In genomic region chr9:18906656-18907395, GRCh38 we compare ENCODE assay signal across 17 cellular contexts.
A peak's percentile ranks its signal among the peaks of the same experiment; 100 is the strongest.
DNase-seq lines count a peak whose midpoint lies in the region; ATAC-seq and TF ChIP-seq lines count a peak whose summit lies in the region.
"Had no signal": no experiment of that assay in that cellular context is flagged by ENCODE, and none has a peak within 500 bp of the region (broad histone marks: within the 10 kb centered on the region; RNA-seq: fewer than 3 reads in every experiment).

No MANE protein-coding gene starts in this region.

- TF ChIP-seq EP300 in sigmoid colon (IDR thresholded peaks at IDR 0.05), result no peak

- H2BK5ac ChIP-seq in IMR-90 (ENCODE audit: low read depth, low read length, poor library complexity, severe bottlenecking), result no peak overlapping the region

- peaks cover 12% of the 10 kb centered on the region for H3K9me1 ChIP-seq in IMR-90 (ENCODE audit: insufficient read depth, low read length)

- TF ChIP-seq POLR2A in IMR-90 (IDR thresholded peaks at IDR 0.05; ENCODE audit: low read depth, low read length) (no peak), sigmoid colon (IDR thresholded peaks at IDR 0.05) (no peak), lower leg skin (IDR thresholded peaks at IDR 0.05) (no peak)

- ATAC-seq in IMR-90 (ENCODE audit: low read depth), result peak; percentile 73
- ATAC-seq: esophagus mucosa, GM23338 had no signal

- H2AK5ac ChIP-seq in IMR-90 (ENCODE audit: low read depth, low read length), result no peak overlapping the region

- H2BK15ac ChIP-seq in IMR-90 (ENCODE audit: low read depth, low read length), result no peak overlapping the region

- no peak overlapping the region for H3K9ac ChIP-seq in IMR-90 (ENCODE audit: low read depth, low read length)

- H2AFZ ChIP-seq in IMR-90 (replicated peaks; ENCODE audit: low read length, poor library complexity) (peak overlapping the region; percentile 34), osteoblast (ENCODE audit: low read length) (no peak overlapping the region)

- H3K14ac ChIP-seq in IMR-90 (replicated peaks; ENCODE audit: low read depth, low read length), result no peak overlapping the region

- CTCF ChIA-PET in IMR-90 (lab: Yijun Ruan, JAX), result no interaction called here

- H3K9me3 ChIP-seq in IMR-90 (ENCODE audit: control insufficient read depth, insufficient read depth, low read length) (no peaks in the 10 kb centered on the region), osteoblast (ENCODE audit: low read depth, low read length) (no peaks in the 10 kb centered on the region), sigmoid colon (peaks cover 0 to 3% (median 0%) of the 10 kb centered on the region in 4 donors)
- H3K9me3 ChIP-seq: SJSA1 had no signal

- no peak for TF ChIP-seq RAD21 in IMR-90 (IDR thresholded peaks at IDR 0.05; ENCODE audit: low read length)

- H3K79me2 ChIP-seq in osteoblast (ENCODE audit: insufficient read depth, low read length), result no peaks in the 10 kb centered on the region

- H3K4ac ChIP-seq in IMR-90 (ENCODE audit: low read depth, low read length), result no peak overlapping the region

- no peak overlapping the region for H4K91ac ChIP-seq in IMR-90 (ENCODE audit: insufficient read depth, low read depth, low read length)

- no peak overlapping the region for H3K18ac ChIP-seq in IMR-90 (ENCODE audit: low read depth, low read length)

- POLR2A ChIA-PET in IMR-90 (lab: Charles Lee; ENCODE audit: unreplicated experiment), result no interaction called here

- H3K27me3 ChIP-seq in IMR-90 (ENCODE audit: control insufficient read depth, insufficient read depth, low read length) (no peaks in the 10 kb centered on the region), osteoblast (ENCODE audit: insufficient read depth, low read length) (no peaks in the 10 kb centered on the region), sigmoid colon (no peaks in the 10 kb centered on the region)
- H3K27me3 ChIP-seq: SJSA1 had no signal

- WGBS in IMR-90 (ENCODE audit: extremely low coverage in 2 of 2, insufficient read length in 1 of 2), 2 experiments, result 100% methylated on average over 1 of the region's 9 CpGs; no CpG with 5 or more reads in 1 of the 2 experiments
- WGBS in sigmoid colon, 2 donors, result 94 to 97% methylated on average over 9 of the region's 9 CpGs
- 45 to 50% methylated on average over 5 to 9 of the region's 9 CpGs for WGBS in lower leg skin, 2 donors

- H3K79me1 ChIP-seq in IMR-90 (ENCODE audit: low read depth in 1 of 2, low read length in 2 of 2), result no peaks in the 10 kb centered on the region

- peak; percentile 72 for DNase-seq in EH (ENCODE audit: low read depth)
- DNase-seq in IMR-90, result peak; percentile 69
- peak; percentile 65 for DNase-seq in astrocyte of the spinal cord (ENCODE audit: low read depth, low spot score)
- DNase-seq in osteoblast (ENCODE audit: insufficient read length, low spot score, missing footprints), result peak; percentile 96
- no peak for DNase-seq in sigmoid colon
- DNase-seq in cardiac septum (ENCODE audit: low spot score), result no peak
- no peak for DNase-seq in lower leg skin (ENCODE audit: low spot score in 2 of 2)
- DNase-seq in LoVo (ENCODE audit: low spot score), result no peak
- DNase-seq: activated CD4-positive, alpha-beta T cell treated with anti-CD3 and anti-CD28 coated beads, Interleukin-2, amount 50 U/mL, for 4 hours; Calu3; lower lobe of right lung; NCI-H2107; right cardiac atrium had no signal

- no peak overlapping the region for H3K4me2 ChIP-seq in IMR-90 (ENCODE audit: low read depth, low read length)
- H3K4me2 ChIP-seq in osteoblast (ENCODE audit: insufficient read depth, low read length), result peak overlapping the region; percentile 41
- H3K4me2 ChIP-seq: GM23338 had no signal

- H3K27ac ChIP-seq in IMR-90 (ENCODE audit: insufficient read depth, low read length) (no peak overlapping the region), osteoblast (ENCODE audit: low read depth, low read length) (peak overlapping the region; percentile 73), sigmoid colon (no peak overlapping the region)
- H3K27ac ChIP-seq: HL-60, lower lobe of right lung, SJSA1 had no signal

- in situ Hi-C loops in IMR-90 (cut with MboI; ENCODE audit: low sequenced_read_pairs) (no loop called here), astrocyte of the spinal cord (cut with HindIII; ENCODE audit: low sequenced_read_pairs) (no loop called here)

- H3K4me3 ChIP-seq in IMR-90 (ENCODE audit: insufficient read depth, low read depth, low read length) (no peak overlapping the region), astrocyte of the spinal cord (ENCODE audit: low read depth, low read length) (no peak overlapping the region), osteoblast (ENCODE audit: insufficient read depth, low read length) (no peak overlapping the region), sigmoid colon (no peak overlapping the region), lower leg skin (ENCODE audit: low read depth, poor library complexity, severe bottlenecking) (no peak overlapping the region)
- H3K4me3 ChIP-seq: GM23338, lower lobe of right lung, SJSA1 had no signal

- H3K36me3 ChIP-seq in IMR-90 (ENCODE audit: control insufficient read depth, insufficient read depth, low read length) (no peaks in the 10 kb centered on the region), osteoblast (ENCODE audit: insufficient read depth, low read length) (peaks cover 52% of the 10 kb centered on the region), sigmoid colon (no peaks in the 10 kb centered on the region)
- H3K36me3 ChIP-seq: lower lobe of right lung, SJSA1 had no signal

- H3K23ac ChIP-seq in IMR-90 (ENCODE audit: low read depth, low read length), result no peak overlapping the region

- H3K4me1 ChIP-seq in IMR-90 (ENCODE audit: control insufficient read depth, insufficient read depth, low read length) (peaks cover 19% of the 10 kb centered on the region), osteoblast (ENCODE audit: insufficient read depth, low read length) (peaks cover 41% of the 10 kb centered on the region), sigmoid colon (no peaks in the 10 kb centered on the region)
- H3K4me1 ChIP-seq: lower lobe of right lung had no signal

- no peak overlapping the region for H2BK20ac ChIP-seq in IMR-90 (ENCODE audit: low read depth, low read length)

- TF ChIP-seq CTCF in IMR-90 (conservative IDR thresholded peaks at IDR 0.05; ENCODE audit: low read depth, low read length) (no peak), astrocyte of the spinal cord (IDR thresholded peaks at IDR 0.05; ENCODE audit: low read depth, low read length) (no peak), osteoblast (IDR thresholded peaks at IDR 0.05; ENCODE audit: extremely low read depth, low read depth, low read length) (no peak), sigmoid colon (IDR thresholded peaks at IDR 0.05) (no peak), lower leg skin (IDR thresholded peaks at IDR 0.05) (no peak)

- dilution Hi-C loops in IMR-90 (cut with HindIII; ENCODE audit: low sequenced_read_pairs, unreplicated experiment), result no loop called here

- no peak overlapping the region for H4K5ac ChIP-seq in IMR-90 (ENCODE audit: low read depth, low read length)

- H4K20me1 ChIP-seq in IMR-90 (ENCODE audit: insufficient read depth, low read length) (no peaks in the 10 kb centered on the region), osteoblast (ENCODE audit: insufficient read depth, low read length) (peaks cover 9% of the 10 kb centered on the region)

- no peak overlapping the region for H4K8ac ChIP-seq in IMR-90 (ENCODE audit: low read depth in 2 of 2, low read length in 2 of 2)

- H3K56ac ChIP-seq in IMR-90 (ENCODE audit: extremely low read depth, insufficient read depth, low read length), result no peak overlapping the region

- intact Hi-C loops in IMR-90 (cut with micrococcal nuclease) (no loop called here), sigmoid colon (cut with DNase I) (no loop called here), cardiac septum (cut with DNase I) (no loop called here), lower leg skin (cut with DNase I; ENCODE audit: low total_unique reads) (no loop called here)

- no peak overlapping the region for H2AK9ac ChIP-seq in IMR-90 (replicated peaks; ENCODE audit: low read depth, low read length, poor library complexity)

- no TSS peak for BruUV-seq in IMR-90 (replicated peaks; lab: Mats Ljungman, UMichigan)

- no peak overlapping the region for H2BK120ac ChIP-seq in IMR-90 (ENCODE audit: low read depth, low read length)

TF ChIP-seq in IMR-90, 13 proteins besides CTCF, POLR2A, EP300 and RAD21:
- TF ChIP-seq CHD1 (IDR thresholded peaks at IDR 0.05; ENCODE audit: low read depth, low read length), result no peak
- peak; percentile 34; the same call in 1 of the 2 replicates for TF ChIP-seq FOS (IDR thresholded peaks at IDR 0.05; ENCODE audit: low read depth, low read length)

Comparison
In these comparisons a context has a peak if more than half of its experiments do, and no peak if none do; other contexts are left out.
1. DNase-seq: peak in EH (single experiment), IMR-90 (single experiment), astrocyte of the spinal cord (single experiment) and osteoblast (single experiment); none in sigmoid colon (single experiment), cardiac septum (single experiment), lower leg skin (0 of 2) and LoVo (single experiment).